In genomic region chr20:24855848-24856247, GRCh38 we compare ENCODE assay signal across 24 cellular contexts.
DNase-seq lines count a peak whose midpoint lies in the region; ATAC-seq lines count a peak whose summit lies in the region.
"Had no signal": no experiment of that assay in that cellular context is flagged by ENCODE, and none has a peak within 500 bp of the region (broad histone marks: within the 10 kb centered on the region; RNA-seq: fewer than 3 reads in every experiment).

No MANE protein-coding gene starts in this region.

- POLR2A ChIA-PET in naive thymus-derived CD4-positive, alpha-beta T cell (lab: Charles Lee): no interaction called here

- H3K36me3 Mint-ChIP-seq in naive thymus-derived CD4-positive, alpha-beta T cell: peaks cover 0 to 13% (median 4%) of the 10 kb centered on the region in 5 donors
- H3K36me3 Mint-ChIP-seq: CD8-positive, alpha-beta T cell had no signal

- DNase-seq in Jurkat, Clone E6-1 (ENCODE audit: low read depth, low spot score): peak; percentile 59
- DNase-seq in SK-N-DZ (ENCODE audit: low spot score): peak; percentile 90
- peak; percentile 19 for DNase-seq in islet precursor cell
- DNase-seq in naive thymus-derived CD4-positive, alpha-beta T cell: no peak
- DNase-seq in COLO668 (lab: John Stamatoyannopoulos, UW; ENCODE audit: unreplicated experiment): no peak
- DNase-seq: AML-193; CD4-positive, alpha-beta T cell; CD8-positive, alpha-beta T cell; COR-L47; DMS 273 treated with DMSO at 0.1 percent for 48 hours; DMS153; DMS53; DMS79; DND-41; EL; GDM1 had no signal

- peaks cover 0 to 7% (median 0%) of the 10 kb centered on the region in 3 experiments for H3K9me3 ChIP-seq in naive thymus-derived CD4-positive, alpha-beta T cell (ENCODE audit: control insufficient read depth in 2 of 3, low read length in 3 of 3)

- CTCF ChIA-PET in naive thymus-derived CD4-positive, alpha-beta T cell (lab: Charles Lee): no interaction called here

- H3K27ac ChIP-seq in naive thymus-derived CD4-positive, alpha-beta T cell (ENCODE audit: low read depth, low read length): no peak overlapping the region
- H3K27ac ChIP-seq: 22Rv1; A549; BLaER1 treated with 17β-estradiol and CSF1 and Interleukin-3, amounts not matched to agents 10 nM and 100 nM; C4-2B had no signal

- intact Hi-C loops in naive thymus-derived CD4-positive, alpha-beta T cell (cut with micrococcal nuclease): no loop called here

- no peaks in the 10 kb centered on the region for H3K27me3 ChIP-seq in naive thymus-derived CD4-positive, alpha-beta T cell (ENCODE audit: control insufficient read depth in 2 of 2, insufficient read depth in 2 of 2, low read length in 2 of 2)
- H3K27me3 ChIP-seq: BLaER1 treated with 17β-estradiol and CSF1 and Interleukin-3, amounts not matched to agents 10 nM and 100 nM had no signal

- peaks cover 6 to 21% (median 15%) of the 10 kb centered on the region in 7 donors for H3K4me1 Mint-ChIP-seq in naive thymus-derived CD4-positive, alpha-beta T cell
- H3K4me1 Mint-ChIP-seq: B cell had no signal

- peak; percentile 42 for ATAC-seq in naive thymus-derived CD4-positive, alpha-beta T cell
- no peak for ATAC-seq in HG03354 (IDR thresholded peaks at IDR 0.05; ENCODE audit: poor library complexity, severe bottlenecking, unreplicated experiment)
- no peak for ATAC-seq in GM19351 (IDR thresholded peaks at IDR 0.05; ENCODE audit: unreplicated experiment)
- ATAC-seq: A549; CD8-positive, alpha-beta T cell; GM12878 had no signal

- H3K27me3 Mint-ChIP-seq in naive thymus-derived CD4-positive, alpha-beta T cell: peaks cover 11 to 49% (median 16%) of the 10 kb centered on the region in 5 donors

- H3K4me3 Mint-ChIP-seq in naive thymus-derived CD4-positive, alpha-beta T cell: no peak overlapping the region
- H3K4me3 Mint-ChIP-seq: B cell; CD4-positive, alpha-beta T cell; CD8-positive, alpha-beta T cell had no signal

- H3K4me1 ChIP-seq in naive thymus-derived CD4-positive, alpha-beta T cell (ENCODE audit: control insufficient read depth in 2 of 2, insufficient read depth in 2 of 2, low read length in 2 of 2): no peaks in the 10 kb centered on the region
- H3K4me1 ChIP-seq: A549 had no signal

- no peaks in the 10 kb centered on the region for H3K36me3 ChIP-seq in naive thymus-derived CD4-positive, alpha-beta T cell (ENCODE audit: control insufficient read depth in 2 of 3, insufficient read depth in 3 of 3, low read length in 3 of 3)

- H3K27ac Mint-ChIP-seq in naive thymus-derived CD4-positive, alpha-beta T cell: no peak overlapping the region
- H3K27ac Mint-ChIP-seq: B cell; CD4-positive, alpha-beta T cell; CD8-positive, alpha-beta T cell had no signal

- no peak overlapping the region for H3K4me3 ChIP-seq in Jurkat, Clone E6-1 (ENCODE audit: low read length)
- H3K4me3 ChIP-seq in naive thymus-derived CD4-positive, alpha-beta T cell (ENCODE audit: low read length): no peak overlapping the region
- H3K4me3 ChIP-seq: A549; BLaER1 treated with 17β-estradiol and CSF1 and Interleukin-3, amounts not matched to agents 10 nM and 100 nM; GM12878 had no signal

- peaks cover 0 to 44% (median 13%) of the 10 kb centered on the region in 11 donors for H3K9me3 Mint-ChIP-seq in naive thymus-derived CD4-positive, alpha-beta T cell
- H3K9me3 Mint-ChIP-seq: CD8-positive, alpha-beta T cell had no signal

Comparison
In these comparisons a context has a peak if more than half of its experiments do, and no peak if none do; other contexts are left out.
1. DNase-seq: peak in Jurkat, Clone E6-1 (single experiment), SK-N-DZ (single experiment) and islet precursor cell (single experiment); none in naive thymus-derived CD4-positive, alpha-beta T cell (0 of 9) and COLO668 (single experiment).